Comparison of ENCODE assay signal across 22 cellular contexts in the genomic region with DNA sequence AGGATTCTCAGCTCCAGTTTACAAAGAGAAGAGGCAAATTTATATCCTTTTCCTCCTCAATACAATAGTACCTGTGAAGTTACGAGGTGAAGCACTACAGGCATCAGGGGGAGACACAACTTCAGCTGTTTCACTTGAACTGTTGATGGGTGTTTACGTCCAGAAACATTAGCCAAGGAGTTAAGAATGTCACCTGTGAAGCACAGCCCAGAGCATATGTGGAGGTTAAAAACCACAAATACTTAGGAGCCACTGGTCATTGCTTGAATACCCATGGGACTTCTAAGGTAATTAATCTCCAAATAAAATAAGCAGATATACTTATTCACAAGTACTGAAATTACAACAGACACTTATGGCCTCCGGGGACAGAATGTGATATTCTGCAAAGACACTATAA.
"Had no signal": no experiment of that assay in that cellular context is flagged by ENCODE, and none has a peak within 500 bp of the region (broad histone marks: within the 10 kb centered on the region; RNA-seq: fewer than 3 reads in every experiment).

No MANE protein-coding gene starts in this region.

- H3K36me3 ChIP-seq: heart left ventricle, left ventricle myocardium inferior, lower lobe of right lung, pancreas, right lobe of liver, tibial nerve had no signal

- H3K27me3 Mint-ChIP-seq: dendritic cell treated with granulocyte-macrophage colony-stimulating factor and Interleukin-4, amounts not matched to agents 40 ng/mL and 50 ng/mL, for 4 days; memory B cell; naive B cell; progenitor cell of endocrine pancreas; stimulated activated naive B cell treated with anti-CD40 and anti-IgM and Interleukin-4, amounts not matched to agents 10 μg/mL and 1 μg/mL and 100 μg/mL, for 72 hours; stimulated activated naive CD8-positive, alpha-beta T cell treated with anti-CD3 and anti-CD28 coated beads, Interleukin-15, amount 100 ng/mL, for 72 hours had no signal

- H3K9me3 ChIP-seq: heart left ventricle, left ventricle myocardium inferior, lower lobe of right lung, pancreas, right lobe of liver, testis, tibial nerve had no signal

- H3K4me3 Mint-ChIP-seq: dendritic cell treated with granulocyte-macrophage colony-stimulating factor and Interleukin-4, amounts not matched to agents 40 ng/mL and 50 ng/mL, for 4 days; memory B cell; naive B cell; nephron; stimulated activated naive B cell treated with anti-CD40 and anti-IgM and Interleukin-4, amounts not matched to agents 10 μg/mL and 1 μg/mL and 100 μg/mL, for 72 hours; stimulated activated naive CD8-positive, alpha-beta T cell treated with anti-CD3 and anti-CD28 coated beads, Interleukin-15, amount 100 ng/mL, for 72 hours had no signal

- H3K27ac Mint-ChIP-seq: dendritic cell treated with granulocyte-macrophage colony-stimulating factor and Interleukin-4, amounts not matched to agents 40 ng/mL and 50 ng/mL, for 4 days; memory B cell; nephron; progenitor cell of endocrine pancreas; stimulated activated naive B cell treated with anti-CD40 and anti-IgM and Interleukin-4, amounts not matched to agents 10 μg/mL and 1 μg/mL and 100 μg/mL, for 72 hours; stimulated activated naive CD8-positive, alpha-beta T cell treated with anti-CD3 and anti-CD28 coated beads, Interleukin-15, amount 100 ng/mL, for 72 hours had no signal

- DNase-seq: cerebellar nuclear complex; foreskin melanocyte; heart left ventricle; hippocampal formation; left ventricle myocardium inferior; lower lobe of right lung; midbrain; naive B cell; occipital lobe; pancreas; right lobe of liver; stimulated activated CD4-positive, alpha-beta T cell treated with anti-CD3 and anti-CD28 coated beads, Interleukin-2, amount 100 ng/mL, for 24 hours; stimulated activated CD4-positive, alpha-beta T cell treated with anti-CD3 and anti-CD28 coated beads, Interleukin-4, amount 100 ng/mL, for 4 hours; stimulated activated naive B cell treated with anti-CD40 and anti-IgM and Interleukin-4, amounts not matched to agents 10 μg/mL and 1 μg/mL and 100 μg/mL, for 72 hours; stimulated activated naive CD8-positive, alpha-beta T cell treated with anti-CD3 and anti-CD28 coated beads, Interleukin-15, amount 100 ng/mL, for 72 hours; testis had no signal

- H3K4me3 ChIP-seq: heart left ventricle, left ventricle myocardium inferior, lower lobe of right lung, pancreas, right lobe of liver, testis, tibial nerve had no signal

- H3K27ac ChIP-seq: heart left ventricle, left ventricle myocardium inferior, lower lobe of right lung, pancreas, right lobe of liver, testis, tibial nerve had no signal

- H3K27me3 ChIP-seq: heart left ventricle, pancreas, right lobe of liver, testis, tibial nerve had no signal

- FAIRE-seq: colon, pancreas had no signal

- H3K4me1 ChIP-seq: pancreas, testis had no signal

- H3K9me3 Mint-ChIP-seq: dendritic cell treated with granulocyte-macrophage colony-stimulating factor and Interleukin-4, amounts not matched to agents 40 ng/mL and 50 ng/mL, for 4 days; memory B cell; naive B cell; nephron; stimulated activated naive B cell treated with anti-CD40 and anti-IgM and Interleukin-4, amounts not matched to agents 10 μg/mL and 1 μg/mL and 100 μg/mL, for 72 hours; stimulated activated naive CD8-positive, alpha-beta T cell treated with anti-CD3 and anti-CD28 coated beads, Interleukin-15, amount 100 ng/mL, for 72 hours had no signal

- H3K4me1 Mint-ChIP-seq: memory B cell; naive B cell; stimulated activated naive CD8-positive, alpha-beta T cell treated with anti-CD3 and anti-CD28 coated beads, Interleukin-15, amount 100 ng/mL, for 72 hours had no signal

- ATAC-seq: heart left ventricle; lower lobe of right lung; pancreas; right lobe of liver; stimulated activated naive B cell treated with anti-CD40 and anti-IgM and Interleukin-4, amounts not matched to agents 10 μg/mL and 1 μg/mL and 100 μg/mL, for 72 hours; stimulated activated naive CD8-positive, alpha-beta T cell treated with anti-CD3 and anti-CD28 coated beads, Interleukin-15, amount 100 ng/mL, for 72 hours had no signal
